ENCODE assay signal across 8 cellular contexts in the genomic region with DNA sequence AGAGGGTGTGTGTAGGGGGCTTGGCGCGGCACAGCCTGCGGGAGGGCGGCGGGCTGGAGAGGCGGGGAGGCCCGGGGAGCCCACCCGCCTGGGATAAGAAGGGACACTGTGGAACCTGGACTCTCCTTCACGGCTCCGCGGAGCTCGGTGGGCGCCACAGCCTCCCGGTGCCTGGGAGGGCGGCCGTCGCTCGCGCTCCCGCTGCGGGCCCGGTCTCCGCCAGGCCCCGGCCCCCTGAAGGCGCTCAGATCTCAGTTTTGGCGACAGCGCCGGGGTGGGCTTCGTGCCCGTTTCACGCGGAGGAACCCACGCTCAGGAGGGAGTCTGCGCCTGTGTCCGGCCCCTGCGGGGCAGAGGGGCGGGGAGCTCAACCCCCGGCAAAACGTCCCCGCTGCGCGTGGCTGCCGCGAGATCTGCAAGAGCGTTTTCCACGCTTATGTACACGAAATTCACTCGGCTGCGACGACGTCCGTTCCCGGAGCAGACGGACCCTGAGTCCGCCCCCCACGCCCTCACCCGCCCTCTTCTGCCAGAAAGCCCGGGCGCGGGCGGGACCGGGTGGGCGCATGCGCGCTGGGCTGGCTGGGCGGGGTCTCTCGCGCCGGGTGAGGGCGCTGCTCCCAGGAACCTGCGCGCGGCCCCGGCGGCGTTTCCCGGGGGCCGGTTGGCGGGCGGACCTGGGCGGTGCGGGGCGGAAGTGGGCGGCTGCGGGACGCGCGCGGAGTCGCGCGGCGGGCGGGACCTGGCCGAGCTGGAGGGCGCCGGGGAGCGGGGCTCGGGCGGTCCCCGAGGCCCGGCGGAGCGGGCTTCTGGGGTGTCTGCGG. TPM values are rescaled to one million over a fixed set of nuclear protein-coding genes. Genes with fewer than 3 reads are reported as not detected.
DNase-seq lines count a peak whose midpoint lies in the region; ATAC-seq, FAIRE-seq and TF ChIP-seq lines count a peak whose summit lies in the region.

A gene (plus strand): TSS at position 704 of the 824 bp plus-strand sequence.

- intact Hi-C loops in kidney (cut with DNase I) = no loop called here

- peak within 1 kb of the TSS; percentile 84 to 90 for H3K4me3 ChIP-seq in kidney (ENCODE audit: low read length in 2 of 2)

- peak within 1 kb of the TSS; percentile 53 to 63 for H3K27ac ChIP-seq in kidney (ENCODE audit: low read depth in 2 of 2, low read length in 2 of 2)

- DNase-seq in AG08395 (ENCODE audit: low spot score) (peak; percentile 100), NCI-H446 treated with DMSO at 0.1 percent for 48 hours (lab: John Stamatoyannopoulos, UW) (peak; percentile 33), cerebellar cortex (ENCODE audit: low spot score) (peak; percentile 83), kidney (peak; percentile 98)
- DNase-seq in activated CD4-positive, CD25-positive, alpha-beta regulatory T cell treated with anti-CD3 and anti-CD28 coated beads, Interleukin-2, amount 50 U/mL, for 72 hours = peak; percentile 99
- DNase-seq in stimulated activated CD4-positive, alpha-beta T cell treated with anti-CD3 and anti-CD28 coated beads, Interleukin-15, amount 100 ng/mL, for 24 hours = peak; percentile 97

- peaks cover 13 to 22% of the 10 kb centered on the region in 2 donors for H3K4me1 ChIP-seq in kidney (ENCODE audit: control insufficient read depth in 1 of 2, insufficient read depth in 1 of 2, low read depth in 1 of 2, low read length in 2 of 2)

- TF ChIP-seq CTCF in kidney (IDR thresholded peaks at IDR 0.05; ENCODE audit: borderline replicate concordance, extremely low read depth, insufficient read depth) = peak; percentile 8

- FAIRE-seq in kidney (lab: Jason Lieb, UNC) = no peak

- peak; percentile 79 for ATAC-seq in HG03159 (IDR thresholded peaks at IDR 0.05; ENCODE audit: unreplicated experiment)

- H3K9ac ChIP-seq in kidney (ENCODE audit: low read length in 2 of 2) = peak within 1 kb of the TSS; percentile 82

- no peaks in the 10 kb centered on the region for H3K9me3 ChIP-seq in kidney (ENCODE audit: control insufficient read depth in 1 of 2, low read length in 2 of 2)

- peaks cover 0 to 10% of the 10 kb centered on the region in 2 donors for H3K36me3 ChIP-seq in kidney (ENCODE audit: control insufficient read depth in 1 of 2, insufficient read depth in 2 of 2, low read length in 2 of 2)

- TF ChIP-seq POLR2A in GM18951 (IDR thresholded peaks at IDR 0.05; ENCODE audit: extremely low read depth, insufficient read depth, insufficient read length) = peak; percentile 86

- in situ Hi-C loops in GM18951 (cut with MboI; ENCODE audit: low sequenced_read_pairs, unreplicated experiment) = no loop called here

RNA-seq across cellular contexts. Expression of the gene that starts here (rescaled TPM):
- total RNA-seq in kidney = 57.3 TPM
- polyA plus RNA-seq in kidney (ENCODE audit: insufficient read depth, low read depth, low replicate concordance) = 43.8 TPM

Comparison
In these comparisons a context has a peak if more than half of its experiments do, and no peak if none do; other contexts are left out.
1. Peak in every context shown above with its lines: DNase-seq, ATAC-seq, H3K4me3 ChIP-seq and H3K27ac ChIP-seq.
2. DNase-seq: peak in every context shown above with its lines; median percentile 100 in AG08395; 99 in activated CD4-positive, CD25-positive, alpha-beta regulatory T cell treated with anti-CD3 and anti-CD28 coated beads, Interleukin-2, amount 50 U/mL, for 72 hours; 98 in kidney; 97 in stimulated activated CD4-positive, alpha-beta T cell treated with anti-CD3 and anti-CD28 coated beads, Interleukin-15, amount 100 ng/mL, for 24 hours; 83 in cerebellar cortex; 33 in NCI-H446 treated with DMSO at 0.1 percent for 48 hours.